16 cellular contexts compared by ENCODE assay signal in genomic region chr11:45927332-45927683, GRCh38. TPM values are rescaled to one million over a fixed set of nuclear protein-coding genes. Genes with fewer than 3 reads are reported as not detected.
DNase-seq lines count a peak whose midpoint lies in the region; ATAC-seq, FAIRE-seq and TF ChIP-seq lines count a peak whose summit lies in the region.
"Had no signal": no experiment of that assay in that cellular context is flagged by ENCODE, and none has a peak within 500 bp of the region (broad histone marks: within the 10 kb centered on the region; RNA-seq: fewer than 3 reads in every experiment).

No MANE protein-coding gene starts in this region.

- H3K27ac ChIP-seq in BLaER1 treated with 17β-estradiol and CSF1 and Interleukin-3, amounts not matched to agents 10 nM and 100 nM, result 0 out of 22 replicates have a peak overlapping the region, but pooled peaks of 1 of the 11 experiments have one; percentile 88

- H3K9me3 Mint-ChIP-seq in activated CD8-positive, alpha-beta T cell treated with anti-CD3 and anti-CD28 coated beads, Interleukin-2, amount 10 ng/mL, durations not matched to agents 7 days and 5 days (ENCODE audit: insufficient read depth), result no peaks in the 10 kb centered on the region
- H3K9me3 Mint-ChIP-seq in neural crest cell, result no peaks in the 10 kb centered on the region
- H3K9me3 Mint-ChIP-seq: activated naive CD4-positive, alpha-beta T cell treated with anti-CD3 and anti-CD28 coated beads, Interleukin-2, amount 50 U/mL, for 24 hours had no signal

- peaks cover 44% of the 10 kb centered on the region for H3K4me1 Mint-ChIP-seq in activated CD8-positive, alpha-beta T cell treated with anti-CD3 and anti-CD28 coated beads, Interleukin-2, amount 10 ng/mL, durations not matched to agents 7 days and 5 days (ENCODE audit: low read depth)
- peaks cover 6% of the 10 kb centered on the region for H3K4me1 Mint-ChIP-seq in neural crest cell

- H3K9ac ChIP-seq in BLaER1 treated with 17β-estradiol and CSF1 and Interleukin-3, amounts not matched to agents 10 nM and 100 nM, result no peak overlapping the region

- peak; percentile 13 for DNase-seq in GM10266 (ENCODE audit: extremely low spot score)
- DNase-seq in activated CD8-positive, alpha-beta T cell treated with anti-CD3 and anti-CD28 coated beads, Interleukin-2, amount 10 ng/mL, durations not matched to agents 7 days and 5 days, result peak; percentile 48
- DNase-seq in neural crest cell (ENCODE audit: low read depth, low spot score), result no peak
- no peak for DNase-seq in NCI-H345 treated with DMSO at 0.1 percent for 48 hours (lab: John Stamatoyannopoulos, UW; ENCODE audit: unreplicated experiment)
- DNase-seq in HPDE6-E6E7 (ENCODE audit: extremely low spot score), result no peak
- DNase-seq in GM19239 (ENCODE audit: insufficient read length, low spot score), result no peak
- no peak for DNase-seq in nucleus accumbens (lab: John Stamatoyannopoulos, UW)
- DNase-seq: DMS79; effector CD4-positive, alpha-beta T cell; NCI-H2081 treated with DMSO at 0.1 percent for 48 hours; NCI-H69; substantia nigra had no signal

- peaks cover 0 to 9% (median 0%) of the 10 kb centered on the region in 11 experiments; a peak in 4 of 22 replicates for H3K36me3 ChIP-seq in BLaER1 treated with 17β-estradiol and CSF1 and Interleukin-3, amounts not matched to agents 10 nM and 100 nM

- POLR2A ChIA-PET in activated CD8-positive, alpha-beta T cell treated with anti-CD3 and anti-CD28 coated beads, Interleukin-2, amount 10 ng/mL, durations not matched to agents 7 days and 5 days (lab: Charles Lee), result interaction anchor here (1.1 to 2.7 kb wide), 3 partner anchors 10 to 14 kb away, joined by 3 to 16 read pairs (median 3); partner anchors contain the start of gene PEX16

- no peak overlapping the region for H3K4me3 Mint-ChIP-seq in activated CD8-positive, alpha-beta T cell treated with anti-CD3 and anti-CD28 coated beads, Interleukin-2, amount 10 ng/mL, durations not matched to agents 7 days and 5 days
- peak overlapping the region; percentile 42 for H3K4me3 Mint-ChIP-seq in neural crest cell
- H3K4me3 Mint-ChIP-seq: activated naive CD4-positive, alpha-beta T cell treated with anti-CD3 and anti-CD28 coated beads, Interleukin-2, amount 50 U/mL, for 24 hours had no signal

- H3K27me3 Mint-ChIP-seq in activated CD8-positive, alpha-beta T cell treated with anti-CD3 and anti-CD28 coated beads, Interleukin-2, amount 10 ng/mL, durations not matched to agents 7 days and 5 days (ENCODE audit: low read depth), result peaks cover 12% of the 10 kb centered on the region
- H3K27me3 Mint-ChIP-seq in neural crest cell (ENCODE audit: low read depth), result peaks cover 37% of the 10 kb centered on the region

- H3K9me3 ChIP-seq in BLaER1 treated with 17β-estradiol and CSF1 and Interleukin-3, amounts not matched to agents 10 nM and 100 nM (replicated peaks in 1 of 11), result no peaks in the 10 kb centered on the region

- H3K4me2 ChIP-seq in BLaER1 treated with 17β-estradiol and CSF1 and Interleukin-3, amounts not matched to agents 10 nM and 100 nM, result peak overlapping the region in 8 of 11 experiments; percentile 50 to 99 (median 94); a peak in 16 of 22 replicates

- no peak for FAIRE-seq in GM19239 (lab: Jason Lieb, UNC)
- FAIRE-seq: H1 had no signal

- H4K20me1 ChIP-seq in BLaER1 treated with 17β-estradiol and CSF1 and Interleukin-3, amounts not matched to agents 10 nM and 100 nM, result peaks cover 0 to 41% (median 12%) of the 10 kb centered on the region in 11 experiments; a peak in 16 of 22 replicates

- H3K27ac Mint-ChIP-seq in activated CD8-positive, alpha-beta T cell treated with anti-CD3 and anti-CD28 coated beads, Interleukin-2, amount 10 ng/mL, durations not matched to agents 7 days and 5 days, result peak overlapping the region; percentile 64
- no peak overlapping the region for H3K27ac Mint-ChIP-seq in neural crest cell (ENCODE audit: unreplicated experiment)
- H3K27ac Mint-ChIP-seq: activated naive CD4-positive, alpha-beta T cell treated with anti-CD3 and anti-CD28 coated beads, Interleukin-2, amount 50 U/mL, for 24 hours had no signal

- peaks cover 50 to 99% (median 90%) of the 10 kb centered on the region in 10 experiments for H3K4me1 ChIP-seq in BLaER1 treated with 17β-estradiol and CSF1 and Interleukin-3, amounts not matched to agents 10 nM and 100 nM

- H3K36me3 Mint-ChIP-seq in activated CD8-positive, alpha-beta T cell treated with anti-CD3 and anti-CD28 coated beads, Interleukin-2, amount 10 ng/mL, durations not matched to agents 7 days and 5 days (ENCODE audit: low read depth), result peaks cover under 1% of the 10 kb centered on the region
- H3K36me3 Mint-ChIP-seq in neural crest cell (ENCODE audit: low read depth), result no peaks in the 10 kb centered on the region
- H3K36me3 Mint-ChIP-seq: activated naive CD4-positive, alpha-beta T cell treated with anti-CD3 and anti-CD28 coated beads, Interleukin-2, amount 50 U/mL, for 24 hours had no signal

- peak; percentile 29 for ATAC-seq in activated CD8-positive, alpha-beta T cell treated with anti-CD3 and anti-CD28 coated beads, Interleukin-2, amount 10 ng/mL, durations not matched to agents 7 days and 5 days

- CTCF ChIA-PET in activated CD8-positive, alpha-beta T cell treated with anti-CD3 and anti-CD28 coated beads, Interleukin-2, amount 10 ng/mL, durations not matched to agents 7 days and 5 days (lab: Charles Lee), result interaction anchor here (0.6 to 1.5 kb wide), 5 partner anchors 37 to 156 kb away, joined by 3 to 5 read pairs (median 4); no protein-coding TSS in a partner anchor

- TF ChIP-seq CTCF in GM10266 (IDR thresholded peaks at IDR 0.05; ENCODE audit: control insufficient read depth, insufficient read depth, low read depth, missing control alignments) (no peak), neural crest cell (conservative IDR thresholded peaks at IDR 0.05) (no peak)

- no peak overlapping the region for H3K4me3 ChIP-seq in BLaER1 treated with 17β-estradiol and CSF1 and Interleukin-3, amounts not matched to agents 10 nM and 100 nM

- H3K27me3 ChIP-seq in BLaER1 treated with 17β-estradiol and CSF1 and Interleukin-3, amounts not matched to agents 10 nM and 100 nM, result peaks cover 16 to 31% (median 23%) of the 10 kb centered on the region in 11 experiments

RNA-seq across cellular contexts. Expression of gene LARGE2, which starts 4.9 kb away (rescaled TPM):
- under 1 TPM; 0.44 to 0.71 TPM for total RNA-seq in activated CD8-positive, alpha-beta T cell treated with anti-CD3 and anti-CD28 coated beads, Interleukin-2, amount 10 ng/mL, durations not matched to agents 7 days and 5 days
- total RNA-seq in neural crest cell, result 0.48 TPM in 1 of 2 replicates, not detected in the other
- total RNA-seq: pulmonary artery endothelial cell had no signal

RNA-seq across cellular contexts. Expression of gene PEX16, which starts 9.6 kb away (rescaled TPM):
- 10 to 100 TPM; 50.0 to 54.6 TPM for total RNA-seq in activated CD8-positive, alpha-beta T cell treated with anti-CD3 and anti-CD28 coated beads, Interleukin-2, amount 10 ng/mL, durations not matched to agents 7 days and 5 days
- total RNA-seq in neural crest cell, result 27.6 and 29.6 TPM in 2 replicates

RNA-seq across cellular contexts. Expression of gene FREY1, which starts 20.2 kb away (rescaled TPM):
- total RNA-seq in activated CD8-positive, alpha-beta T cell treated with anti-CD3 and anti-CD28 coated beads, Interleukin-2, amount 10 ng/mL, durations not matched to agents 7 days and 5 days, result 1 to 10 TPM; 2.1 TPM
- total RNA-seq in neural crest cell, result 2.5 and 3.3 TPM in 2 replicates

RNA-seq across cellular contexts. Expression of gene MAPK8IP1, which starts 41.9 kb away (rescaled TPM):
- total RNA-seq in activated CD8-positive, alpha-beta T cell treated with anti-CD3 and anti-CD28 coated beads, Interleukin-2, amount 10 ng/mL, durations not matched to agents 7 days and 5 days, result 1 to 10 TPM in 1 of 2 experiments, under 1 TPM in 1; 0.95 to 1.3 TPM
- 36.6 and 38.7 TPM in 2 replicates for total RNA-seq in neural crest cell

Comparison
In these comparisons a context has a peak if more than half of its experiments do, and no peak if none do; other contexts are left out.
1. DNase-seq: peak in GM10266 (single experiment) and activated CD8-positive, alpha-beta T cell treated with anti-CD3 and anti-CD28 coated beads, Interleukin-2, amount 10 ng/mL, durations not matched to agents 7 days and 5 days (single experiment); none in neural crest cell (single experiment), NCI-H345 treated with DMSO at 0.1 percent for 48 hours (single experiment), HPDE6-E6E7 (single experiment), GM19239 (single experiment) and nucleus accumbens (0 of 56).